ENCODE assay signal across 22 cellular contexts in the genomic region with DNA sequence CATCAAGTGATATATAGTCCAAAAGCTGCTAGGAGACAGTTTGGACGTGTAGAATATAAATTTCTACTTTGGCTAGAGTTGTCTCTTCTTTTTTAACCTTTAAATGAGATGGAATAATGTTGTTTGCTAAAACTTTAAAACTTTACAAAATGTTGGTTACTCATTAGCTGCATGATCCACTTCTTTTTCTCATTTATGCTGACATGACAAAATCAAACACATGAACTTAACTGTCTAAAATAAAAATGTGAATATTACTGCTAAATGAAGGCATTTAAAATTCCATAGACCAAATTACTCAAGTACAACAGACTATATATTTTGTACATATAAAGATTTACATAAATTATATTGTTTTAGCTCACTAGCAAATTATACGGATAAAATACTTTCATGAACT.
"Had no signal": no experiment of that assay in that cellular context is flagged by ENCODE, and none has a peak within 500 bp of the region (broad histone marks: within the 10 kb centered on the region; RNA-seq: fewer than 3 reads in every experiment).

No MANE protein-coding gene starts in this region.

- H3K9me3 Mint-ChIP-seq: dendritic cell treated with granulocyte-macrophage colony-stimulating factor and Interleukin-4, amounts not matched to agents 40 ng/mL and 50 ng/mL, for 4 days; immature natural killer cell had no signal

- H3K27ac Mint-ChIP-seq: dendritic cell treated with granulocyte-macrophage colony-stimulating factor and Interleukin-4, amounts not matched to agents 40 ng/mL and 50 ng/mL, for 4 days; immature natural killer cell; naive thymus-derived CD4-positive, alpha-beta T cell had no signal

- H2AFZ ChIP-seq: hepatocyte had no signal

- H3K27me3 ChIP-seq: colonic mucosa, esophagus muscularis mucosa, foreskin keratinocyte, gastroesophageal sphincter, heart left ventricle, hepatocyte, left lung had no signal

- H3K4me3 Mint-ChIP-seq: dendritic cell treated with granulocyte-macrophage colony-stimulating factor and Interleukin-4, amounts not matched to agents 40 ng/mL and 50 ng/mL, for 4 days; immature natural killer cell; naive thymus-derived CD4-positive, alpha-beta T cell had no signal

- H3K4me3 ChIP-seq: colonic mucosa, esophagus muscularis mucosa, gastroesophageal sphincter, heart left ventricle, hepatocyte, left lung, lower lobe of right lung had no signal

- H3K4me2 ChIP-seq: hepatocyte had no signal

- H3K4me1 ChIP-seq: colonic mucosa, esophagus muscularis mucosa, foreskin keratinocyte, gastroesophageal sphincter, heart left ventricle, left lung, lower lobe of right lung had no signal

- H3K27me3 Mint-ChIP-seq: dendritic cell treated with granulocyte-macrophage colony-stimulating factor and Interleukin-4, amounts not matched to agents 40 ng/mL and 50 ng/mL, for 4 days; naive thymus-derived CD4-positive, alpha-beta T cell had no signal

- ATAC-seq: foreskin keratinocyte; gastroesophageal sphincter; heart left ventricle; left cardiac atrium; left lung; left ventricle myocardium superior; lower lobe of right lung; naive thymus-derived CD4-positive, alpha-beta T cell had no signal

- H3K36me3 ChIP-seq: colonic mucosa, left lung, lower lobe of right lung had no signal

- FAIRE-seq: endothelial cell of umbilical vein, frontal cortex, keratinocyte had no signal

- H3K79me2 ChIP-seq: hepatocyte had no signal

- H3K27ac ChIP-seq: colonic mucosa, esophagus muscularis mucosa, foreskin keratinocyte, gastroesophageal sphincter, heart left ventricle, hepatocyte, left lung, lower lobe of right lung had no signal

- DNase-seq: colonic mucosa; cortex of kidney; effector CD4-positive, alpha-beta T cell; effector memory CD4-positive, alpha-beta T cell; foreskin keratinocyte; heart left ventricle; hypothalamus; immature natural killer cell; left cardiac atrium; left lung; left ventricle myocardium superior; lower lobe of right lung; mesenchymal stem cell; midbrain; naive thymus-derived CD4-positive, alpha-beta T cell had no signal

- H3K9me3 ChIP-seq: colonic mucosa, esophagus muscularis mucosa, gastroesophageal sphincter, left lung, lower lobe of right lung had no signal

- H3K4me1 Mint-ChIP-seq: immature natural killer cell; naive thymus-derived CD4-positive, alpha-beta T cell had no signal
